1 cellular context compared by ENCODE assay signal in the genomic region with DNA sequence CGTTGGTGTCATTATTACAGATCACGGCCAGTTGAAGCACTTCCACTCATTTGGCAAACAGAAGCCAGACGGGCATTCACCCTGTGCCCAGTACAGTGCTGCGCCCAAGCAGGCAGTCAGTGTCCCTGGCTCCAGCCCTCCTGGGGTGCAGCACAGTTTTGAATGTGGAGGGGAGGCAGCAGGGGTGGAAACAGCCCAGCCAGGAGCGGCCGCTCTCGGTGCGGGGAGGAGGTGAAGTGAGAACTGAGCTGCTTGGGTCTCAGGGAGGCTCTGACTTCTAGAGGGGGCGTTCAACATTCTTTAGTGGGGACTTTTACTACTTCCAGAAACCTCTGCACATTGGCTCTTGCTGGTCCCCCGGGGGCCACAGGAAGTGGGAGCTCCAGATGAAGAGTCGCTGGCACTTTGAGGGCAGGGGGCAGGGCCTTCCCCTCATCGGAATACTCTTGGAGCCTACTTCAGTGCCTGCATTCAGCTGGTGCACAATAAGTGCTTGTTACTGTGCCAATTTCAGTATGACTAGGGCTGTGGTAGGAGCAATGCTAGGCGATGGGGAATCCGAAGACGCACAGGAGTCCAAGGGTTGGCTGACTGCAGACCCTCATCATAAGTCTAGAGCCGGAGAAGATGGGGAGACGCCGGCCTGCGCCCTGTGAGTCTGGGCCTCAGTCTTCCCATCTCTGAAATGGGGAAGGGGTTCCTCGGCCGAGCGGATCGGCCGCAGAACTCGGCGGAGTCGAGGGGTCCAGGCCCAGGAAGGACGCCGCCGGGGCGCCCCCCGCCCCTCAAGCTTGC.
TF ChIP-seq lines count a peak whose summit lies in the region.

No MANE protein-coding gene starts in this region.

TF ChIP-seq in HepG2, 621 proteins besides CTCF, POLR2A, EP300 and RAD21 (continues in another document):
- TF ChIP-seq CBX5 (CRISPR knock-in tag; IDR thresholded peaks at IDR 0.05; ENCODE audit: borderline replicate concordance) (no peak), SALL2 (CRISPR knock-in tag; IDR thresholded peaks at IDR 0.05) (no peak), ETV6 (CRISPR knock-in tag; conservative IDR thresholded peaks at IDR 0.05) (no peak), ZBTB14 (CRISPR knock-in tag; IDR thresholded peaks at IDR 0.05) (peak; percentile 82), BRD4 (CRISPR knock-in tag; IDR thresholded peaks at IDR 0.05) (peak; percentile 25; the same call in 1 of the 2 replicates), FOXK1 (CRISPR knock-in tag; IDR thresholded peaks at IDR 0.05; ENCODE audit: borderline replicate concordance, low read depth) (no peak), RELA (CRISPR knock-in tag; IDR thresholded peaks at IDR 0.05) (no peak), TOE1 (CRISPR knock-in tag; IDR thresholded peaks at IDR 0.05) (no peak), NR2C2 (CRISPR knock-in tag; IDR thresholded peaks at IDR 0.05; ENCODE audit: borderline replicate concordance) (no peak), ZNF207 (IDR thresholded peaks at IDR 0.05; ENCODE audit: borderline replicate concordance) (no peak), RFX1 (IDR thresholded peaks at IDR 0.05) (no peak), SRY (CRISPR knock-in tag; IDR thresholded peaks at IDR 0.05) (no peak), ZFP82 (CRISPR knock-in tag; IDR thresholded peaks at IDR 0.05; ENCODE audit: borderline replicate concordance) (no peak), RFX5 (IDR thresholded peaks at IDR 0.05; ENCODE audit: low read depth, low read length) (no peak), ZSCAN29 (CRISPR knock-in tag; conservative IDR thresholded peaks at IDR 0.05) (no peak), CCDC6 (CRISPR knock-in tag; IDR thresholded peaks at IDR 0.05) (no peak), CEBPB (IDR thresholded peaks at IDR 0.05; ENCODE audit: borderline replicate concordance, low read depth, low read length) (no peak), ZIK1 (CRISPR knock-in tag; IDR thresholded peaks at IDR 0.05; ENCODE audit: borderline replicate concordance, low read depth) (no peak), MLLT10 (CRISPR knock-in tag; IDR thresholded peaks at IDR 0.05) (no peak), NBN (conservative IDR thresholded peaks at IDR 0.05) (no peak), RFXANK (CRISPR knock-in tag; IDR thresholded peaks at IDR 0.05) (no peak), ARHGAP35 (CRISPR knock-in tag; IDR thresholded peaks at IDR 0.05; ENCODE audit: borderline replicate concordance) (no peak), IKZF1 (IDR thresholded peaks at IDR 0.05) (no peak), BRCA1 (CRISPR knock-in tag; IDR thresholded peaks at IDR 0.05) (no peak), ZNF768 (CRISPR knock-in tag; IDR thresholded peaks at IDR 0.05) (peak; percentile 53; the same call in 1 of the 2 replicates), ZNF792 (CRISPR knock-in tag; IDR thresholded peaks at IDR 0.05) (no peak), ZNF34 (CRISPR knock-in tag; IDR thresholded peaks at IDR 0.05; ENCODE audit: borderline replicate concordance) (no peak), ADNP (CRISPR knock-in tag; IDR thresholded peaks at IDR 0.05) (peak; percentile 92), ZNF687 (CRISPR knock-in tag; IDR thresholded peaks at IDR 0.05) (peak; percentile 55), NCOR1 (IDR thresholded peaks at IDR 0.05; ENCODE audit: borderline replicate concordance, low read length) (no peak), JDP2 (CRISPR knock-in tag; IDR thresholded peaks at IDR 0.05; ENCODE audit: borderline replicate concordance) (no peak)
- TF ChIP-seq, protein P1, sequence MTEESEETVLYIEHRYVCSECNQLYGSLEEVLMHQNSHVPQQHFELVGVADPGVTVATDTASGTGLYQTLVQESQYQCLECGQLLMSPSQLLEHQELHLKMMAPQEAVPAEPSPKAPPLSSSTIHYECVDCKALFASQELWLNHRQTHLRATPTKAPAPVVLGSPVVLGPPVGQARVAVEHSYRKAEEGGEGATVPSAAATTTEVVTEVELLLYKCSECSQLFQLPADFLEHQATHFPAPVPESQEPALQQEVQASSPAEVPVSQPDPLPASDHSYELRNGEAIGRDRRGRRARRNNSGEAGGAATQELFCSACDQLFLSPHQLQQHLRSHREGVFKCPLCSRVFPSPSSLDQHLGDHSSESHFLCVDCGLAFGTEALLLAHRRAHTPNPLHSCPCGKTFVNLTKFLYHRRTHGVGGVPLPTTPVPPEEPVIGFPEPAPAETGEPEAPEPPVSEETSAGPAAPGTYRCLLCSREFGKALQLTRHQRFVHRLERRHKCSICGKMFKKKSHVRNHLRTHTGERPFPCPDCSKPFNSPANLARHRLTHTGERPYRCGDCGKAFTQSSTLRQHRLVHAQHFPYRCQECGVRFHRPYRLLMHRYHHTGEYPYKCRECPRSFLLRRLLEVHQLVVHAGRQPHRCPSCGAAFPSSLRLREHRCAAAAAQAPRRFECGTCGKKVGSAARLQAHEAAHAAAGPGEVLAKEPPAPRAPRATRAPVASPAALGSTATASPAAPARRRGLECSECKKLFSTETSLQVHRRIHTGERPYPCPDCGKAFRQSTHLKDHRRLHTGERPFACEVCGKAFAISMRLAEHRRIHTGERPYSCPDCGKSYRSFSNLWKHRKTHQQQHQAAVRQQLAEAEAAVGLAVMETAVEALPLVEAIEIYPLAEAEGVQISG (CRISPR knock-in tag; IDR thresholded peaks at IDR 0.05): no peak; the same call in 1 of the 2 replicates
- TF ChIP-seq, protein P2, sequence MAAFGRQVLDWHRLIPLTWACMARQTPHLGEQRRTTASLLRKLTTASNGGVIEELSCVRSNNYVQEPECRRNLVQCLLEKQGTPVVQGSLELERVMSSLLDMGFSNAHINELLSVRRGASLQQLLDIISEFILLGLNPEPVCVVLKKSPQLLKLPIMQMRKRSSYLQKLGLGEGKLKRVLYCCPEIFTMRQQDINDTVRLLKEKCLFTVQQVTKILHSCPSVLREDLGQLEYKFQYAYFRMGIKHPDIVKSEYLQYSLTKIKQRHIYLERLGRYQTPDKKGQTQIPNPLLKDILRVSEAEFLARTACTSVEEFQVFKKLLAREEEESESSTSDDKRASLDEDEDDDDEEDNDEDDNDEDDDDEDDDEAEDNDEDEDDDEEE (CRISPR knock-in tag; IDR thresholded peaks at IDR 0.05): no peak
- TF ChIP-seq, protein P3, sequence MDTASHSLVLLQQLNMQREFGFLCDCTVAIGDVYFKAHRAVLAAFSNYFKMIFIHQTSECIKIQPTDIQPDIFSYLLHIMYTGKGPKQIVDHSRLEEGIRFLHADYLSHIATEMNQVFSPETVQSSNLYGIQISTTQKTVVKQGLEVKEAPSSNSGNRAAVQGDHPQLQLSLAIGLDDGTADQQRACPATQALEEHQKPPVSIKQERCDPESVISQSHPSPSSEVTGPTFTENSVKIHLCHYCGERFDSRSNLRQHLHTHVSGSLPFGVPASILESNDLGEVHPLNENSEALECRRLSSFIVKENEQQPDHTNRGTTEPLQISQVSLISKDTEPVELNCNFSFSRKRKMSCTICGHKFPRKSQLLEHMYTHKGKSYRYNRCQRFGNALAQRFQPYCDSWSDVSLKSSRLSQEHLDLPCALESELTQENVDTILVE (CRISPR knock-in tag; IDR thresholded peaks at IDR 0.05): no peak
- TF ChIP-seq, protein P4, sequence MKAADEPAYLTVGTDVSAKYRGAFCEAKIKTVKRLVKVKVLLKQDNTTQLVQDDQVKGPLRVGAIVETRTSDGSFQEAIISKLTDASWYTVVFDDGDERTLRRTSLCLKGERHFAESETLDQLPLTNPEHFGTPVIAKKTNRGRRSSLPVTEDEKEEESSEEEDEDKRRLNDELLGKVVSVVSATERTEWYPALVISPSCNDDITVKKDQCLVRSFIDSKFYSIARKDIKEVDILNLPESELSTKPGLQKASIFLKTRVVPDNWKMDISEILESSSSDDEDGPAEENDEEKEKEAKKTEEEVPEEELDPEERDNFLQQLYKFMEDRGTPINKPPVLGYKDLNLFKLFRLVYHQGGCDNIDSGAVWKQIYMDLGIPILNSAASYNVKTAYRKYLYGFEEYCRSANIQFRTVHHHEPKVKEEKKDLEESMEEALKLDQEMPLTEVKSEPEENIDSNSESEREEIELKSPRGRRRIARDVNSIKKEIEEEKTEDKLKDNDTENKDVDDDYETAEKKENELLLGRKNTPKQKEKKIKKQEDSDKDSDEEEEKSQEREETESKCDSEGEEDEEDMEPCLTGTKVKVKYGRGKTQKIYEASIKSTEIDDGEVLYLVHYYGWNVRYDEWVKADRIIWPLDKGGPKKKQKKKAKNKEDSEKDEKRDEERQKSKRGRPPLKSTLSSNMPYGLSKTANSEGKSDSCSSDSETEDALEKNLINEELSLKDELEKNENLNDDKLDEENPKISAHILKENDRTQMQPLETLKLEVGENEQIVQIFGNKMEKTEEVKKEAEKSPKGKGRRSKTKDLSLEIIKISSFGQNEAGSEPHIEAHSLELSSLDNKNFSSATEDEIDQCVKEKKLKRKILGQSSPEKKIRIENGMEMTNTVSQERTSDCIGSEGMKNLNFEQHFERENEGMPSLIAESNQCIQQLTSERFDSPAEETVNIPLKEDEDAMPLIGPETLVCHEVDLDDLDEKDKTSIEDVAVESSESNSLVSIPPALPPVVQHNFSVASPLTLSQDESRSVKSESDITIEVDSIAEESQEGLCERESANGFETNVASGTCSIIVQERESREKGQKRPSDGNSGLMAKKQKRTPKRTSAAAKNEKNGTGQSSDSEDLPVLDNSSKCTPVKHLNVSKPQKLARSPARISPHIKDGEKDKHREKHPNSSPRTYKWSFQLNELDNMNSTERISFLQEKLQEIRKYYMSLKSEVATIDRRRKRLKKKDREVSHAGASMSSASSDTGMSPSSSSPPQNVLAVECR (CRISPR knock-in tag; IDR thresholded peaks at IDR 0.05; ENCODE audit: borderline replicate concordance): no peak
- TF ChIP-seq, protein P5, sequence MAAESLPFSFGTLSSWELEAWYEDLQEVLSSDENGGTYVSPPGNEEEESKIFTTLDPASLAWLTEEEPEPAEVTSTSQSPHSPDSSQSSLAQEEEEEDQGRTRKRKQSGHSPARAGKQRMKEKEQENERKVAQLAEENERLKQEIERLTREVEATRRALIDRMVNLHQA (CRISPR knock-in tag; IDR thresholded peaks at IDR 0.05): no peak
- TF ChIP-seq, protein P6, sequence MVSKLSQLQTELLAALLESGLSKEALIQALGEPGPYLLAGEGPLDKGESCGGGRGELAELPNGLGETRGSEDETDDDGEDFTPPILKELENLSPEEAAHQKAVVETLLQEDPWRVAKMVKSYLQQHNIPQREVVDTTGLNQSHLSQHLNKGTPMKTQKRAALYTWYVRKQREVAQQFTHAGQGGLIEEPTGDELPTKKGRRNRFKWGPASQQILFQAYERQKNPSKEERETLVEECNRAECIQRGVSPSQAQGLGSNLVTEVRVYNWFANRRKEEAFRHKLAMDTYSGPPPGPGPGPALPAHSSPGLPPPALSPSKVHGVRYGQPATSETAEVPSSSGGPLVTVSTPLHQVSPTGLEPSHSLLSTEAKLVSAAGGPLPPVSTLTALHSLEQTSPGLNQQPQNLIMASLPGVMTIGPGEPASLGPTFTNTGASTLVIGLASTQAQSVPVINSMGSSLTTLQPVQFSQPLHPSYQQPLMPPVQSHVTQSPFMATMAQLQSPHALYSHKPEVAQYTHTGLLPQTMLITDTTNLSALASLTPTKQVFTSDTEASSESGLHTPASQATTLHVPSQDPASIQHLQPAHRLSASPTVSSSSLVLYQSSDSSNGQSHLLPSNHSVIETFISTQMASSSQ (IDR thresholded peaks at IDR 0.05; ENCODE audit: low read depth): no peak
- TF ChIP-seq, protein P6 (CRISPR knock-in tag; IDR thresholded peaks at IDR 0.05; ENCODE audit: borderline replicate concordance): no peak
- TF ChIP-seq, protein P7, sequence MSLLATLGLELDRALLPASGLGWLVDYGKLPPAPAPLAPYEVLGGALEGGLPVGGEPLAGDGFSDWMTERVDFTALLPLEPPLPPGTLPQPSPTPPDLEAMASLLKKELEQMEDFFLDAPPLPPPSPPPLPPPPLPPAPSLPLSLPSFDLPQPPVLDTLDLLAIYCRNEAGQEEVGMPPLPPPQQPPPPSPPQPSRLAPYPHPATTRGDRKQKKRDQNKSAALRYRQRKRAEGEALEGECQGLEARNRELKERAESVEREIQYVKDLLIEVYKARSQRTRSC (CRISPR knock-in tag; IDR thresholded peaks at IDR 0.05; ENCODE audit: low read depth): no peak
